37 cellular contexts compared by ENCODE assay signal in the genomic region with DNA sequence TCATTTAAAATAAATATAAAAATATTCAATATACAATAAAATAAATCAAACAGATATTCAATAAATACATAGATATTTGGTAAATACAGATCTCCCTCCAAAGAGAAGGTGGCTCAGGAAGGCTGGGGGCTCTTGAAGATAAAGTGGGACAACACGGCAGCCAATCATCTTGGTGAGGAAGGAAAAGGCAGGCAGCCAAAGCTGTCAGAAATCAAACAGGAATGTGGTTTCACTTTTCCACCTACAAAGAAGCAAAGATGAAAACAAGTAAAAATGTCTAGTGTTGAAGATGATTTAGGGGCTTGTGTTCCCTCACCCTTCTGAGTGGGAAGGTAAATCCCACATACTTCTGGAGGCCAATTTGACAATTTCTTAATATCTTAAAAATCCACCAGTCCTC.
"Had no signal": no experiment of that assay in that cellular context is flagged by ENCODE, and none has a peak within 500 bp of the region (broad histone marks: within the 10 kb centered on the region; RNA-seq: fewer than 3 reads in every experiment).

No MANE protein-coding gene starts in this region.

- H3K4me1 Mint-ChIP-seq: activated CD4-positive, alpha-beta T cell treated with anti-CD3 and anti-CD28 coated beads for 36 hours; activated naive CD8-positive, alpha-beta T cell treated with anti-CD3 and anti-CD28 coated beads, Interleukin-2, amount 50 U/mL, for 24 hours; brain had no signal

- H3K27me3 Mint-ChIP-seq: activated CD4-positive, alpha-beta memory T cell treated with anti-CD3 and anti-CD28 coated beads for 36 hours; activated CD4-positive, alpha-beta T cell treated with anti-CD3 and anti-CD28 coated beads for 36 hours; activated naive CD8-positive, alpha-beta T cell; activated naive CD8-positive, alpha-beta T cell treated with anti-CD3 and anti-CD28 coated beads, Interleukin-2, amount 50 U/mL, for 24 hours; brain had no signal

- DNase-seq: activated CD4-positive, alpha-beta memory T cell treated with anti-CD3 and anti-CD28 coated beads for 36 hours; activated CD4-positive, alpha-beta T cell treated with anti-CD3 and anti-CD28 coated beads for 36 hours; activated CD4-positive, alpha-beta T cell treated with anti-CD3 and anti-CD28 coated beads, Interleukin-2, amount 50 U/mL, for 1 hour; activated CD8-positive, alpha-beta memory T cell treated with anti-CD3 and anti-CD28 coated beads, Interleukin-2, amount 50 U/mL, for 4 hours; activated gamma-delta T cell treated with Interleukin-2 at 50 U/mL for 16 hours; activated naive CD4-positive, alpha-beta T cell treated with anti-CD3 and anti-CD28 coated beads for 36 hours; activated naive CD8-positive, alpha-beta T cell treated with anti-CD3 and anti-CD28 coated beads, Interleukin-2, amount 50 U/mL, for 24 hours; activated T-cell treated with anti-CD3 and anti-CD28 coated beads for 4 hours; activated T-cell treated with anti-CD3 and anti-CD28 coated beads, Interleukin-2, amount 50 U/mL, for 4 hours; amygdala; caudate nucleus; Kasumi-1; KG1; MG63; NCI-H1092; NCI-H1436 treated with DMSO at 0.1 percent for 48 hours; NCI-H1694 treated with DMSO at 0.1 percent for 48 hours; NCI-H2029 treated with DMSO at 0.1 percent for 48 hours; NCI-H2107; NCI-H2171; NCI-H2227 treated with DMSO at 0.1 percent for 48 hours; NCI-H446 treated with DMSO at 0.1 percent for 48 hours; NCI-H524; NCI-H69; NCI-H82; NK-92 treated with Interleukin-12 subunit alpha and Interleukin-12 subunit beta, amount 100 ng/mL, for 24 hours; PC-3; Peyer's patch; RPMI8226; SHP77 treated with DMSO at 0.1 percent for 48 hours; SK-N-SH had no signal

- H3K4me3 Mint-ChIP-seq: activated CD4-positive, alpha-beta memory T cell treated with anti-CD3 and anti-CD28 coated beads for 36 hours; activated CD4-positive, alpha-beta T cell treated with anti-CD3 and anti-CD28 coated beads for 36 hours; activated naive CD4-positive, alpha-beta T cell treated with anti-CD3 and anti-CD28 coated beads for 36 hours; activated naive CD8-positive, alpha-beta T cell; activated naive CD8-positive, alpha-beta T cell treated with anti-CD3 and anti-CD28 coated beads, Interleukin-2, amount 50 U/mL, for 24 hours; activated T-cell treated with anti-CD3 and anti-CD28 coated beads, Interleukin-2, amount 50 U/mL, for 4 hours; activated T-helper 1 cell treated with anti-CD3 and anti-CD28 coated beads, Interleukin-12 subunit alpha, Interleukin-12 subunit beta, Interleukin-2, Interleukin-4 antibody, amounts not matched to agents 30 ng/mL and 10 ng/mL and 1 ng/mL, durations not matched to agents 14 hours and 24 hours and 36 hours; brain; T-helper 1 cell treated with Interleukin-12 subunit alpha and Interleukin-12 subunit beta and Interleukin-4 antibody, amounts not matched to agents 30 μg/mL and 1 μg/mL, for 36 hours; T-helper 2 cell treated with Interferon-gamma antibody and Interleukin-4, amounts not matched to agents 5 μg/mL and 100 μg/mL, for 36 hours had no signal

- H3K36me3 Mint-ChIP-seq: brain had no signal

- H3K27ac Mint-ChIP-seq: activated CD4-positive, alpha-beta memory T cell treated with anti-CD3 and anti-CD28 coated beads for 36 hours; activated CD4-positive, alpha-beta T cell treated with anti-CD3 and anti-CD28 coated beads for 36 hours; activated naive CD4-positive, alpha-beta T cell treated with anti-CD3 and anti-CD28 coated beads for 36 hours; activated naive CD8-positive, alpha-beta T cell; activated naive CD8-positive, alpha-beta T cell treated with anti-CD3 and anti-CD28 coated beads, Interleukin-2, amount 50 U/mL, for 24 hours; activated T-helper 1 cell treated with anti-CD3 and anti-CD28 coated beads, Interleukin-12 subunit alpha, Interleukin-12 subunit beta, Interleukin-2, Interleukin-4 antibody, amounts not matched to agents 30 ng/mL and 10 ng/mL and 1 ng/mL, durations not matched to agents 14 hours and 24 hours and 36 hours; brain; T-helper 1 cell treated with Interleukin-12 subunit alpha and Interleukin-12 subunit beta and Interleukin-4 antibody, amounts not matched to agents 30 μg/mL and 1 μg/mL, for 36 hours; T-helper 2 cell treated with Interferon-gamma antibody and Interleukin-4, amounts not matched to agents 5 μg/mL and 100 μg/mL, for 36 hours had no signal

- ATAC-seq: activated CD4-positive, alpha-beta T cell treated with anti-CD3 and anti-CD28 coated beads for 36 hours; activated CD4-positive, CD25-positive, alpha-beta regulatory T cell treated with anti-CD3 and anti-CD28 coated beads, Interleukin-2, amount 50 U/mL, for 24 hours; activated naive CD8-positive, alpha-beta T cell treated with anti-CD3 and anti-CD28 coated beads, Interleukin-2, amount 50 U/mL, for 24 hours; activated T-cell treated with anti-CD3 and anti-CD28 coated beads, Interleukin-2, amount 50 U/mL, for 4 hours; PC-3 had no signal
